Comparison of ENCODE assay signal across 19 cellular contexts in the genomic region with DNA sequence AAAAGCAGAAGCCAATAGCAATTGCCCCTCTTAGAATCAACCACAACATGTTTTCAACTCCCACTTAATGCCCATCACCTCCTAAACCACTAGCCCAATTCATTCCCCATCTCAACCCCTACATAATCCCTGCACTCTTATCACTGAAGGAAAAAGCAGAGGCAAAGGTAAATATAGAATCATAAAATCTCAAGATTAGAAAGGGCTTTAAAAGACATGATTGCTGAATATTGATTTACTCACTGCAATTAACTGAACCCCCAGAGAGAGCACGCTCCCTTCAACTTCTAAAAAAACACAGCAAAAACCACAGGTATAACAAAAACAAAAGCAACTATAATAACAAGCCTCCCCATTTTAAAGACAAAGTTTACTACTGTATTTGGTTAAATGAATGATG. TPM values are rescaled to one million over a fixed set of nuclear protein-coding genes. Genes with fewer than 3 reads are reported as not detected.
DNase-seq lines count a peak whose midpoint lies in the region; ATAC-seq, FAIRE-seq and TF ChIP-seq lines count a peak whose summit lies in the region.
"Had no signal": no experiment of that assay in that cellular context is flagged by ENCODE, and none has a peak within 500 bp of the region (broad histone marks: within the 10 kb centered on the region; RNA-seq: fewer than 3 reads in every experiment).

No MANE protein-coding gene starts in this region.

- no peaks in the 10 kb centered on the region; the same call in 1 of the 2 replicates for H3K4me1 ChIP-seq in HepG2 (ENCODE audit: insufficient read depth, low read length)
- no peaks in the 10 kb centered on the region for H3K4me1 ChIP-seq in right lobe of liver
- H3K4me1 ChIP-seq in OCI-LY7 (ENCODE audit: insufficient read depth, low read length, poor library complexity, severe bottlenecking), result no peaks in the 10 kb centered on the region
- H3K4me1 ChIP-seq: BLaER1 treated with 17β-estradiol and CSF1 and Interleukin-3, amounts not matched to agents 10 nM and 100 nM had no signal

- WGBS in HepG2 (ENCODE audit: low lambda C conversion rate), result 100% methylated on average over 1 of the region's 1 CpG
- 100% methylated on average over 1 of the region's 1 CpG for WGBS in right lobe of liver (ENCODE audit: insufficient coverage, low coverage, low lambda C conversion rate, missing lambda C conversion rate)

- intact Hi-C loops in HepG2 (cut with micrococcal nuclease; ENCODE audit: unreplicated experiment) (no loop called here), right lobe of liver (cut with DNase I) (no loop called here), OCI-LY7 (cut with micrococcal nuclease; ENCODE audit: unreplicated experiment) (no loop called here)

- no peak for TF ChIP-seq CTCF in HepG2 (CRISPR knock-in tag; IDR thresholded peaks at IDR 0.05)
- no peak for TF ChIP-seq CTCF in right lobe of liver (IDR thresholded peaks at IDR 0.05)
- no peak for TF ChIP-seq CTCF in OCI-LY7 (conservative IDR thresholded peaks at IDR 0.05; ENCODE audit: low read length)

- no peaks in the 10 kb centered on the region for H3K79me2 ChIP-seq in HepG2 (ENCODE audit: insufficient read depth, low read length)
- no peaks in the 10 kb centered on the region; the same call in 1 of the 2 replicates for H3K79me2 ChIP-seq in OCI-LY7 (ENCODE audit: insufficient read depth, low read depth, low read length)

- POLR2A ChIA-PET in HepG2 (lab: Yijun Ruan, JAX) (no interaction called here), OCI-LY7 (lab: Charles Lee) (interaction anchor here (0.7 to 0.8 kb wide), 2 partner anchors 38 to 126 kb away, joined by 3 read pairs; no protein-coding TSS in a partner anchor)

- TF ChIP-seq RAD21 in HepG2 (CRISPR knock-in tag; IDR thresholded peaks at IDR 0.05), result no peak

- no peak for FAIRE-seq in HepG2 (lab: Jason Lieb, UNC)
- FAIRE-seq: K562 had no signal

- no peak for TF ChIP-seq POLR2A in HepG2 (IDR thresholded peaks at IDR 0.05; ENCODE audit: insufficient read depth in 1 of 2, low read depth in 2 of 2, low read length in 2 of 2)
- no peak for TF ChIP-seq POLR2A in right lobe of liver (IDR thresholded peaks at IDR 0.05)

- H3K36me3 ChIP-seq in HepG2 (replicated peaks in 1 of 2; ENCODE audit: control insufficient read depth in 1 of 2, insufficient read depth in 2 of 2, low read length in 2 of 2), result peaks cover 8 to 37% of the 10 kb centered on the region in 2 experiments
- peaks cover 0 to 15% (median 5%) of the 10 kb centered on the region in 4 donors for H3K36me3 ChIP-seq in right lobe of liver
- peaks cover 86% of the 10 kb centered on the region for H3K36me3 ChIP-seq in OCI-LY7 (ENCODE audit: insufficient read depth, low read length)

- H3K4me3 ChIP-seq in HepG2 (replicated peaks in 1 of 3; ENCODE audit: insufficient read depth in 1 of 3, low read depth in 2 of 3, low read length in 3 of 3) (no peak overlapping the region), right lobe of liver (no peak overlapping the region), OCI-LY7 (ENCODE audit: low read depth, low read length, poor library complexity, severe bottlenecking) (no peak overlapping the region)
- H3K4me3 ChIP-seq: BLaER1 treated with 17β-estradiol and CSF1 and Interleukin-3, amounts not matched to agents 10 nM and 100 nM; GM23338; K562 had no signal

- DNase-seq in NCI-H2107 treated with DMSO at 0.1 percent for 48 hours (lab: John Stamatoyannopoulos, UW; ENCODE audit: unreplicated experiment), result peak; percentile 39
- DNase-seq in NCI-H2107 (lab: John Stamatoyannopoulos, UW), result no peak
- no peak for DNase-seq in HepG2 (ENCODE audit: low spot score)
- no peak for DNase-seq in right lobe of liver
- DNase-seq in NCI-H146 treated with DMSO at 0.1 percent for 48 hours (lab: John Stamatoyannopoulos, UW; ENCODE audit: unreplicated experiment), result peak; percentile 48
- DNase-seq in OCI-LY7 (ENCODE audit: low spot score), result no peak
- no peak for DNase-seq in GM03348 (ENCODE audit: low spot score)
- DNase-seq: CD8-positive, alpha-beta T cell; DMS 273 treated with DMSO at 0.1 percent for 48 hours; DMS53; GDM1; H9; IMR-90 had no signal

- H3K4me2 ChIP-seq in HepG2 (ENCODE audit: low read depth, low read length) (no peak overlapping the region), OCI-LY7 (ENCODE audit: low read length) (no peak overlapping the region)
- H3K4me2 ChIP-seq: BLaER1 treated with 17β-estradiol and CSF1 and Interleukin-3, amounts not matched to agents 10 nM and 100 nM; GM23338 had no signal

- CTCF ChIA-PET in HepG2 (lab: Yijun Ruan, JAX; ENCODE audit: low intra/inter-chr PET ratio, low total read pairs) (no interaction called here), OCI-LY7 (lab: Charles Lee; ENCODE audit: unreplicated experiment) (no interaction called here)

- no peak for ATAC-seq in HepG2
- no peak for ATAC-seq in right lobe of liver
- ATAC-seq: CD8-positive, alpha-beta T cell; GM23338; K562 had no signal

- BruUV-seq in HepG2 (replicated peaks; lab: Mats Ljungman, UMichigan) (no TSS peak), OCI-LY7 (replicated peaks; lab: Mats Ljungman, UMichigan) (no TSS peak)

- no peaks in the 10 kb centered on the region for H3K27me3 ChIP-seq in HepG2 (ENCODE audit: control insufficient read depth in 1 of 2, insufficient read depth in 2 of 2, low read length in 2 of 2)
- no peaks in the 10 kb centered on the region for H3K27me3 ChIP-seq in right lobe of liver

- H3K9me2 ChIP-seq in OCI-LY7 (ENCODE audit: insufficient read depth, low read length), result no peaks in the 10 kb centered on the region

- no peaks in the 10 kb centered on the region; the same call in 1 of the 2 replicates for H4K20me1 ChIP-seq in HepG2 (ENCODE audit: insufficient read depth, low read length)
- H4K20me1 ChIP-seq in OCI-LY7 (ENCODE audit: insufficient read depth, low read length), result peaks cover 16% of the 10 kb centered on the region

- TF ChIP-seq EP300 in HepG2 (IDR thresholded peaks at IDR 0.05; ENCODE audit: low read depth in 2 of 2, low read length in 2 of 2), result no peak
- no peak for TF ChIP-seq EP300 in HepG2 (CRISPR knock-in tag; IDR thresholded peaks at IDR 0.05; ENCODE audit: borderline replicate concordance)

- in situ Hi-C loops in HepG2 (cut with HindIII; ENCODE audit: extremely low pct_ligation_motif_present, low pct_unique_long_range_greater_than_20kb), result no loop called here

- H3K9me3 ChIP-seq in HepG2 (ENCODE audit: low read length) (no peaks in the 10 kb centered on the region), right lobe of liver (no peaks in the 10 kb centered on the region), OCI-LY7 (ENCODE audit: low read length) (no peaks in the 10 kb centered on the region)
- H3K9me3 ChIP-seq: BLaER1 treated with 17β-estradiol and CSF1 and Interleukin-3, amounts not matched to agents 10 nM and 100 nM had no signal

- no peak overlapping the region for H3K27ac ChIP-seq in HepG2 (ENCODE audit: extremely low read length, insufficient read depth, low read length)
- H3K27ac ChIP-seq in right lobe of liver, result no peak overlapping the region
- no peak overlapping the region for H3K27ac ChIP-seq in OCI-LY7 (ENCODE audit: low read depth, low read length, poor library complexity, severe bottlenecking)
- H3K27ac ChIP-seq: BLaER1 treated with 17β-estradiol and CSF1 and Interleukin-3, amounts not matched to agents 10 nM and 100 nM; HL-60 had no signal

- no peak overlapping the region for H3K9ac ChIP-seq in HepG2 (ENCODE audit: insufficient read depth, low read depth, low read length)
- H3K9ac ChIP-seq: BLaER1 treated with 17β-estradiol and CSF1 and Interleukin-3, amounts not matched to agents 10 nM and 100 nM had no signal

- H2AFZ ChIP-seq in HepG2 (ENCODE audit: low read length) (no peak overlapping the region), OCI-LY7 (ENCODE audit: low read length) (no peak overlapping the region)
- H2AFZ ChIP-seq: GM23338 had no signal

RNA-seq across cellular contexts. Expression of gene POU4F1, which starts 15.1 kb away (rescaled TPM):
- 0.74 and 1.1 TPM in 2 replicates for total RNA-seq in HepG2 (2016; rRNA removed; fragmentation: Illumina TruSeq; extraction: Trizol)
- total RNA-seq in HepG2 (2016; cell fraction: cytosol; rRNA removed; fragmentation: Illumina TruSeq; extraction: Trizol; ENCODE audit: low read depth), result 0.10 TPM in 1 of 2 replicates, not detected in the other
- total RNA-seq in HepG2 (2016; cell fraction: insoluble cytoplasmic fraction; rRNA removed; fragmentation: Illumina TruSeq; extraction: Trizol), result 0.54 and 0.87 TPM in 2 replicates
- total RNA-seq in HepG2 (2016; cell fraction: membrane; rRNA removed; fragmentation: Illumina TruSeq; extraction: Trizol), result 0.34 and 0.41 TPM in 2 replicates
- total RNA-seq in HepG2 (2016; cell fraction: nucleus; rRNA removed; fragmentation: Illumina TruSeq; extraction: Trizol), result 1.5 and 1.6 TPM in 2 replicates
- 1.0 and 1.3 TPM in 2 replicates for polyA plus RNA-seq in HepG2 (2011; rRNA removed)
- polyA plus RNA-seq in HepG2 (2011; cell fraction: cytosol; rRNA removed), result 0.21 and 0.54 TPM in 2 replicates
- 4.2 and 5.2 TPM in 2 replicates for polyA plus RNA-seq in HepG2 (2011; cell fraction: nucleus; rRNA removed)
- 1.3 and 2.9 TPM in 2 replicates for polyA plus RNA-seq in HepG2 (2012)
- 0.05 and 0.07 TPM in 2 replicates for polyA plus RNA-seq in HepG2 (2016; cell fraction: cytosol; fragmentation: Illumina TruSeq; extraction: Trizol; ENCODE audit: low read depth)
- 0.76 and 0.91 TPM in 2 replicates for polyA plus RNA-seq in HepG2 (2016; cell fraction: insoluble cytoplasmic fraction; fragmentation: Illumina TruSeq; extraction: Trizol; ENCODE audit: low read depth)
- 0.16 and 0.19 TPM in 2 replicates for polyA plus RNA-seq in HepG2 (2016; cell fraction: membrane; fragmentation: Illumina TruSeq; extraction: Trizol; ENCODE audit: low read depth)
- 3.4 TPM in 2 replicates for polyA plus RNA-seq in HepG2 (2016; cell fraction: nucleus; fragmentation: Illumina TruSeq; extraction: Trizol; ENCODE audit: insufficient read depth, low read depth)
- 0.40 TPM in 1 of 2 replicates, not detected in the other for polyA minus RNA-seq in HepG2 (2011; rRNA and poly(A)+ RNA removed; ENCODE audit: low replicate concordance)
- polyA minus RNA-seq in HepG2 (2011; cell fraction: cytosol; rRNA and poly(A)+ RNA removed), result 0.40 and 0.44 TPM in 2 replicates
- polyA minus RNA-seq in HepG2 (2011; cell fraction: nucleus; rRNA and poly(A)+ RNA removed), result 1.4 and 1.9 TPM in 2 replicates
- total RNA-seq in right lobe of liver, result under 1 TPM in 3 of 6 experiments, not detected in 3; 0.07 to 0.25 (median 0.19) TPM
- 6.9 and 7.3 TPM in 2 replicates for total RNA-seq in OCI-LY7 (2014; rRNA removed; shearing (Covaris generic))
- total RNA-seq in OCI-LY7 (2022), result 4.5 and 4.6 TPM in 2 replicates
- total RNA-seq: A172, HT1080, IMR-90 had no signal

RNA-seq across cellular contexts. Expression of gene OBI1, which starts 40.5 kb away (rescaled TPM):
- 23.5 and 38.8 TPM in 2 replicates for total RNA-seq in HepG2 (2016; rRNA removed; fragmentation: Illumina TruSeq; extraction: Trizol)
- 6.4 and 7.1 TPM in 2 replicates for total RNA-seq in HepG2 (2016; cell fraction: cytosol; rRNA removed; fragmentation: Illumina TruSeq; extraction: Trizol; ENCODE audit: low read depth)
- 23.2 and 39.3 TPM in 2 replicates for total RNA-seq in HepG2 (2016; cell fraction: insoluble cytoplasmic fraction; rRNA removed; fragmentation: Illumina TruSeq; extraction: Trizol)
- 9.0 and 11.1 TPM in 2 replicates for total RNA-seq in HepG2 (2016; cell fraction: membrane; rRNA removed; fragmentation: Illumina TruSeq; extraction: Trizol)
- total RNA-seq in HepG2 (2016; cell fraction: nucleus; rRNA removed; fragmentation: Illumina TruSeq; extraction: Trizol), result 20.1 and 20.2 TPM in 2 replicates
- 5.7 and 7.8 TPM in 2 replicates for polyA plus RNA-seq in HepG2 (2011; rRNA removed)
- 2.3 and 4.1 TPM in 2 replicates for polyA plus RNA-seq in HepG2 (2011; cell fraction: cytosol; rRNA removed)
- 4.4 and 4.8 TPM in 2 replicates for polyA plus RNA-seq in HepG2 (2011; cell fraction: nucleus; rRNA removed)
- 7.6 and 13.1 TPM in 2 replicates for polyA plus RNA-seq in HepG2 (2012)
- 0.52 and 0.69 TPM in 2 replicates for polyA plus RNA-seq in HepG2 (2016; cell fraction: cytosol; fragmentation: Illumina TruSeq; extraction: Trizol; ENCODE audit: low read depth)
- polyA plus RNA-seq in HepG2 (2016; cell fraction: insoluble cytoplasmic fraction; fragmentation: Illumina TruSeq; extraction: Trizol; ENCODE audit: low read depth), result 21.4 and 23.0 TPM in 2 replicates
- 1.8 and 2.8 TPM in 2 replicates for polyA plus RNA-seq in HepG2 (2016; cell fraction: membrane; fragmentation: Illumina TruSeq; extraction: Trizol; ENCODE audit: low read depth)
- polyA plus RNA-seq in HepG2 (2016; cell fraction: nucleus; fragmentation: Illumina TruSeq; extraction: Trizol; ENCODE audit: insufficient read depth, low read depth), result 11.9 and 12.3 TPM in 2 replicates
- polyA minus RNA-seq in HepG2 (2011; rRNA and poly(A)+ RNA removed; ENCODE audit: low replicate concordance), result 11.9 and 14.5 TPM in 2 replicates
- polyA minus RNA-seq in HepG2 (2011; cell fraction: cytosol; rRNA and poly(A)+ RNA removed), result 7.2 and 8.6 TPM in 2 replicates
- 23.0 and 25.6 TPM in 2 replicates for polyA minus RNA-seq in HepG2 (2011; cell fraction: nucleus; rRNA and poly(A)+ RNA removed)
- total RNA-seq in right lobe of liver, result 1 to 10 TPM; 1.7 to 3.6 (median 2.8) TPM
- total RNA-seq in OCI-LY7 (2014; rRNA removed; shearing (Covaris generic)), result 17.9 and 18.0 TPM in 2 replicates
- 17.0 and 18.3 TPM in 2 replicates for total RNA-seq in OCI-LY7 (2022)

Comparison
In these comparisons a context has a peak if more than half of its experiments do, and no peak if none do; other contexts are left out.
1. DNase-seq: peak in NCI-H2107 treated with DMSO at 0.1 percent for 48 hours (single experiment) and NCI-H146 treated with DMSO at 0.1 percent for 48 hours (single experiment); none in NCI-H2107 (single experiment), HepG2 (single experiment), right lobe of liver (0 of 3), OCI-LY7 (single experiment) and GM03348 (single experiment).